Comparison of ENCODE assay signal across 1 cellular context in the genomic region with DNA sequence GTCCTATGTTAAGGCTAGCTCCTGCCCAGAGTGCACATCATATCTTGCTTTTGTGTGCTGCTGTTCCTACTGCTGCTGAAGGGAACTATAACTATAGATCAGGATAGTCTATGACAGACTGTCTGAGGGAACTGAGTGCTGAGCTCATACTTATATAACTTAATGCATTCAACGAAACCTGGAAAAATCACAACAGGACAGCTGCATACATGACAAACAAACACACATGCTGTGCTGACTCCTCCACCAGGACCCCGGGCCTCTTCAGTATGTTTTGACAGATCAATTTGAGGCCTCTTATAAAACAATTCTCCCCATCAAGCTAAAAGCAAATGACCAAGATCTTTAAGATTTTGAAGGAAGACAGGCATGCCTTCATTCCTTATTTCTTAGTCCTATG.
TF ChIP-seq lines count a peak whose summit lies in the region.

No MANE protein-coding gene starts in this region.

TF ChIP-seq in IMR-90, 13 proteins besides CTCF, POLR2A, EP300 and RAD21 (continued from another document):
- TF ChIP-seq CHD1 (IDR thresholded peaks at IDR 0.05; ENCODE audit: low read depth, low read length), result no peak
- no peak for TF ChIP-seq RCOR1 (IDR thresholded peaks at IDR 0.05; ENCODE audit: insufficient replicate concordance, low read length)
- TF ChIP-seq ELK1 (IDR thresholded peaks at IDR 0.05; ENCODE audit: borderline replicate concordance, low read depth, low read length), result no peak
- TF ChIP-seq, protein P1, sequence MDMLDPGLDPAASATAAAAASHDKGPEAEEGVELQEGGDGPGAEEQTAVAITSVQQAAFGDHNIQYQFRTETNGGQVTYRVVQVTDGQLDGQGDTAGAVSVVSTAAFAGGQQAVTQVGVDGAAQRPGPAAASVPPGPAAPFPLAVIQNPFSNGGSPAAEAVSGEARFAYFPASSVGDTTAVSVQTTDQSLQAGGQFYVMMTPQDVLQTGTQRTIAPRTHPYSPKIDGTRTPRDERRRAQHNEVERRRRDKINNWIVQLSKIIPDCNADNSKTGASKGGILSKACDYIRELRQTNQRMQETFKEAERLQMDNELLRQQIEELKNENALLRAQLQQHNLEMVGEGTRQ (IDR thresholded peaks at IDR 0.05; ENCODE audit: low read depth, low read length), result no peak
- TF ChIP-seq MXI1 (IDR thresholded peaks at IDR 0.05; ENCODE audit: borderline replicate concordance, low read depth, low read length), result no peak
- TF ChIP-seq MAZ (IDR thresholded peaks at IDR 0.05; ENCODE audit: borderline replicate concordance, low read depth, low read length), result no peak
